ENCODE assay signal across 1 cellular context in genomic region chr19:10748924-10749434, GRCh38.
TF ChIP-seq lines count a peak whose summit lies in the region.

No MANE protein-coding gene starts in this region.

TF ChIP-seq in K562, 482 proteins besides CTCF, POLR2A, EP300 and RAD21 (continued from another document and continues in another):
- TF ChIP-seq CREB5 (CRISPR knock-in tag; IDR thresholded peaks at IDR 0.05) (no peak), USF2 (CRISPR knock-in tag; IDR thresholded peaks at IDR 0.05) (peak; percentile 87), CTBP1 (IDR thresholded peaks at IDR 0.05; ENCODE audit: borderline replicate concordance) (peak; percentile 90), CCAR2 (IDR thresholded peaks at IDR 0.05; ENCODE audit: low read depth, low read length) (no peak), TOE1 (IDR thresholded peaks at IDR 0.05; ENCODE audit: borderline replicate concordance) (peak; percentile 86), TOE1 (CRISPR knock-in tag; IDR thresholded peaks at IDR 0.05; ENCODE audit: borderline replicate concordance, low read depth) (no peak), ZNF184 (CRISPR knock-in tag; IDR thresholded peaks at IDR 0.05) (no peak), ESRRA (IDR thresholded peaks at IDR 0.05; ENCODE audit: borderline replicate concordance, low read depth) (no peak), MYC (IDR thresholded peaks at IDR 0.05; ENCODE audit: low read depth, low read length) (peak; percentile 46), MYC (CRISPR knock-in tag; IDR thresholded peaks at IDR 0.05; ENCODE audit: borderline replicate concordance, low read depth) (no peak), JUND (IDR thresholded peaks at IDR 0.05; ENCODE audit: borderline replicate concordance, low read depth, low read length) (peak; percentile 97), JUND (tag; IDR thresholded peaks at IDR 0.05; ENCODE audit: borderline replicate concordance, low read depth, low read length) (peak; percentile 95; the same call in 2 of the 3 replicates), ATF7 (IDR thresholded peaks at IDR 0.05) (peak; percentile 73), NFATC3 (IDR thresholded peaks at IDR 0.05) (no peak), ZBTB2 (IDR thresholded peaks at IDR 0.05) (peak; percentile 20; the same call in 1 of the 2 replicates), MTA1 (IDR thresholded peaks at IDR 0.05; ENCODE audit: borderline replicate concordance) (0 out of 2 replicates have a peak, but pooled peaks have one; percentile 14), KAT2B (IDR thresholded peaks at IDR 0.05; ENCODE audit: low read depth, low read length) (no peak), KHSRP (IDR thresholded peaks at IDR 0.05) (no peak), THRA (IDR thresholded peaks at IDR 0.05) (no peak), ZMIZ1 (IDR thresholded peaks at IDR 0.05; ENCODE audit: low read depth in 2 of 2, low read length in 2 of 2) (no peak), ZNF316 (IDR thresholded peaks at IDR 0.05) (peak; percentile 77), RCOR1 (IDR thresholded peaks at IDR 0.05; ENCODE audit: borderline replicate concordance in 1 of 2, low read depth in 2 of 2, low read length in 2 of 2) (0 out of 4 replicates have a peak, but pooled peaks of 1 of the 2 experiments have one; percentile 49), FOXK2 (conservative IDR thresholded peaks at IDR 0.05 in 1 of 2, IDR thresholded peaks at IDR 0.05 in 1 of 2; ENCODE audit: low read depth in 2 of 2) (peak; percentile 33 to 54; a peak in 2 of 4 replicates), MNT (conservative IDR thresholded peaks at IDR 0.05) (peak in 1 of 2 experiments; percentile 40; a peak in 1 of 4 replicates), CXXC5 (CRISPR knock-in tag; IDR thresholded peaks at IDR 0.05) (peak; percentile 26; the same call in 1 of the 2 replicates), GATA2 (CRISPR knock-in tag; IDR thresholded peaks at IDR 0.05) (0 out of 2 replicates have a peak, but pooled peaks have one; percentile 23), ESRRB (CRISPR knock-in tag; IDR thresholded peaks at IDR 0.05; ENCODE audit: borderline replicate concordance) (no peak), MAZ (CRISPR knock-in tag; conservative IDR thresholded peaks at IDR 0.05 in 1 of 2, IDR thresholded peaks at IDR 0.05 in 1 of 2) (peak; percentile 43 to 46; a peak in 1 of 4 replicates), ATF1 (CRISPR knock-in tag; IDR thresholded peaks at IDR 0.05) (no peak), ATF1 (tag; IDR thresholded peaks at IDR 0.05) (peak; percentile 44), RBM39 (optimal IDR thresholded peaks at IDR 0.05; ENCODE audit: low read depth, low read length) (no peak), CBFA2T3 (IDR thresholded peaks at IDR 0.05) (0 out of 2 replicates have a peak, but pooled peaks have one; percentile 31), ZNF282 (CRISPR knock-in tag; IDR thresholded peaks at IDR 0.05) (no peak), ZNF766 (CRISPR knock-in tag; conservative IDR thresholded peaks at IDR 0.05) (peak; percentile 58; the same call in 1 of the 2 replicates), VEZF1 (CRISPR knock-in tag; IDR thresholded peaks at IDR 0.05) (peak; percentile 58), NFE2 (IDR thresholded peaks at IDR 0.05; ENCODE audit: low read depth) (peak; percentile 92), FOS (IDR thresholded peaks at IDR 0.05; ENCODE audit: extremely low read depth, insufficient read length) (peak; percentile 45), ZBTB33 (CRISPR knock-in tag; IDR thresholded peaks at IDR 0.05) (no peak), CHCHD3 (CRISPR knock-in tag; IDR thresholded peaks at IDR 0.05) (no peak), JUN (IDR thresholded peaks at IDR 0.05; ENCODE audit: borderline replicate concordance, low read depth, low read length) (peak; percentile 85), JUN (CRISPR knock-in tag; IDR thresholded peaks at IDR 0.05; ENCODE audit: borderline replicate concordance) (no peak), TFAP4 (CRISPR knock-in tag; IDR thresholded peaks at IDR 0.05; ENCODE audit: borderline replicate concordance) (peak; percentile 61; the same call in 1 of the 2 replicates), CREM (IDR thresholded peaks at IDR 0.05; ENCODE audit: low read depth) (peak; percentile 49), ZNF592 (IDR thresholded peaks at IDR 0.05) (peak; percentile 75; the same call in 1 of the 2 replicates), DPF2 (IDR thresholded peaks at IDR 0.05) (peak; percentile 86), MEF2D (tag; conservative IDR thresholded peaks at IDR 0.05; ENCODE audit: low read depth) (no peak)
